In genomic region chr1:150550222-150551048, GRCh38 we compare ENCODE assay signal across 1 cellular context.
TF ChIP-seq lines count a peak whose summit lies in the region.

No MANE protein-coding gene starts in this region.

TF ChIP-seq in GM12878, 131 proteins besides CTCF, POLR2A, EP300 and RAD21:
- TF ChIP-seq, protein P1, sequence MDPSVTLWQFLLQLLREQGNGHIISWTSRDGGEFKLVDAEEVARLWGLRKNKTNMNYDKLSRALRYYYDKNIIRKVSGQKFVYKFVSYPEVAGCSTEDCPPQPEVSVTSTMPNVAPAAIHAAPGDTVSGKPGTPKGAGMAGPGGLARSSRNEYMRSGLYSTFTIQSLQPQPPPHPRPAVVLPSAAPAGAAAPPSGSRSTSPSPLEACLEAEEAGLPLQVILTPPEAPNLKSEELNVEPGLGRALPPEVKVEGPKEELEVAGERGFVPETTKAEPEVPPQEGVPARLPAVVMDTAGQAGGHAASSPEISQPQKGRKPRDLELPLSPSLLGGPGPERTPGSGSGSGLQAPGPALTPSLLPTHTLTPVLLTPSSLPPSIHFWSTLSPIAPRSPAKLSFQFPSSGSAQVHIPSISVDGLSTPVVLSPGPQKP (IDR thresholded peaks at IDR 0.05; ENCODE audit: low read depth, low read length): no peak
- TF ChIP-seq EED (IDR thresholded peaks at IDR 0.05; ENCODE audit: low read depth) (no peak), SRF (IDR thresholded peaks at IDR 0.05; ENCODE audit: low read depth in 2 of 2, low read length in 2 of 2) (no peak), YY1 (IDR thresholded peaks at IDR 0.05; ENCODE audit: low read depth, low read length) (no peak), TCF12 (IDR thresholded peaks at IDR 0.05; ENCODE audit: low read depth, low read length) (no peak), CHD4 (IDR thresholded peaks at IDR 0.05) (no peak), TAF1 (IDR thresholded peaks at IDR 0.05; ENCODE audit: borderline replicate concordance, low read depth, low read length) (no peak), MYB (IDR thresholded peaks at IDR 0.05; ENCODE audit: borderline replicate concordance, low read depth, low read length) (no peak), HCFC1 (IDR thresholded peaks at IDR 0.05; ENCODE audit: low read length) (no peak), PBX3 (IDR thresholded peaks at IDR 0.05; ENCODE audit: insufficient replicate concordance, low read depth, low read length) (no peak), MXI1 (IDR thresholded peaks at IDR 0.05; ENCODE audit: low read depth, low read length) (no peak), ZNF687 (IDR thresholded peaks at IDR 0.05) (no peak), SIX5 (IDR thresholded peaks at IDR 0.05; ENCODE audit: low read depth, low read length, severe bottlenecking) (no peak)
- TF ChIP-seq, protein P2, sequence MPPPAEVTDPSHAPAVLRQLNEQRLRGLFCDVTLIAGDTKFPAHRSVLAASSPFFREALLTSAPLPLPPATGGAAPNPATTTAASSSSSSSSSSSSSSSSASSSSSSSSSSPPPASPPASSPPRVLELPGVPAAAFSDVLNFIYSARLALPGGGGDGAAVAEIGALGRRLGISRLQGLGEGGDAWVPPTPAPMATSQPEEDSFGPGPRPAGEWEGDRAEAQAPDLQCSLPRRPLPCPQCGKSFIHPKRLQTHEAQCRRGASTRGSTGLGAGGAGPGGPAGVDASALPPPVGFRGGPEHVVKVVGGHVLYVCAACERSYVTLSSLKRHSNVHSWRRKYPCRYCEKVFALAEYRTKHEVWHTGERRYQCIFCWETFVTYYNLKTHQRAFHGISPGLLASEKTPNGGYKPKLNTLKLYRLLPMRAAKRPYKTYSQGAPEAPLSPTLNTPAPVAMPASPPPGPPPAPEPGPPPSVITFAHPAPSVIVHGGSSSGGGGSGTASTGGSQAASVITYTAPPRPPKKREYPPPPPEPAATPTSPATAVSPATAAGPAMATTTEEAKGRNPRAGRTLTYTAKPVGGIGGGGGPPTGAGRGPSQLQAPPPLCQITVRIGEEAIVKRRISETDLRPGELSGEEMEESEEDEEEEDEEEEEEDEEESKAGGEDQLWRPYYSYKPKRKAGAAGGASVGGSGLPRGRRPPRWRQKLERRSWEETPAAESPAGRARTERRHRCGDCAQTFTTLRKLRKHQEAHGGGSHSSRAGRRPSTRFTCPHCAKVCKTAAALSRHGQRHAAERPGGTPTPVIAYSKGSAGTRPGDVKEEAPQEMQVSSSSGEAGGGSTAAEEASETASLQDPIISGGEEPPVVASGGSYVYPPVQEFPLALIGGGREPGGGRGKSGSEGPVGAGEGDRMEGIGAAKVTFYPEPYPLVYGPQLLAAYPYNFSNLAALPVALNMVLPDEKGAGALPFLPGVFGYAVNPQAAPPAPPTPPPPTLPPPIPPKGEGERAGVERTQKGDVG (CRISPR knock-in tag; IDR thresholded peaks at IDR 0.05): no peak
- TF ChIP-seq, protein P3, sequence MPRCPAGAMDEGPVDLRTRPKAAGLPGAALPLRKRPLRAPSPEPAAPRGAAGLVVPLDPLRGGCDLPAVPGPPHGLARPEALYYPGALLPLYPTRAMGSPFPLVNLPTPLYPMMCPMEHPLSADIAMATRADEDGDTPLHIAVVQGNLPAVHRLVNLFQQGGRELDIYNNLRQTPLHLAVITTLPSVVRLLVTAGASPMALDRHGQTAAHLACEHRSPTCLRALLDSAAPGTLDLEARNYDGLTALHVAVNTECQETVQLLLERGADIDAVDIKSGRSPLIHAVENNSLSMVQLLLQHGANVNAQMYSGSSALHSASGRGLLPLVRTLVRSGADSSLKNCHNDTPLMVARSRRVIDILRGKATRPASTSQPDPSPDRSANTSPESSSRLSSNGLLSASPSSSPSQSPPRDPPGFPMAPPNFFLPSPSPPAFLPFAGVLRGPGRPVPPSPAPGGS (IDR thresholded peaks at IDR 0.05; ENCODE audit: borderline replicate concordance, insufficient read depth, low read depth, low read length, poor library complexity, severe bottlenecking): no peak
